ENCODE assay signal across 25 cellular contexts in the genomic region with DNA sequence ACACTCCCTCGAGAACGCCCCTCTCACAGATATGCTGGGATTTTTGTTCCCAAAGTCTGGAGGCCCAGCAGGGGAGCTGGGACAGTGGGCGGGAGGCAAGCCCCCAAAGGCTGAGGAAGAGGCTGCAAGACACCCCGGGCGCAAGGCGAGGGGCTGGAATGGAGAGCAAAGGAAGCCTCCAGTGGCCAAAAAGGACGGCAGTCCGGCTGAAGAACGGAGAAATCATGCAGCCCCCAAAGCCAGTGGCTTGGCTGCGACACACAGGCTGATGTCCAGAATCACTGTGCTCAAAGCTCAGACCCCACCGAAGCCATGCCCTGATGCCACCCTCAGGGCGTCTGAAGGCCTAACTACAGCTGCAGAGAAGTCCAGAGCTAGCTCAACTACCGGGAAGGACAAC.
"Had no signal": no experiment of that assay in that cellular context is flagged by ENCODE, and none has a peak within 500 bp of the region (broad histone marks: within the 10 kb centered on the region; RNA-seq: fewer than 3 reads in every experiment).

No MANE protein-coding gene starts in this region.

- H3K4me3 ChIP-seq: hepatocyte, left lung, lower lobe of right lung, pancreas, right atrium auricular region, right lobe of liver, smooth muscle cell, tibial nerve, uterus had no signal

- H3K4me1 Mint-ChIP-seq: mesothelial cell of epicardium; natural killer cell; stimulated activated memory B cell treated with anti-CD40 and anti-IgM and Interleukin-4, amounts not matched to agents 10 μg/mL and 1 μg/mL and 100 μg/mL, for 72 hours; stimulated activated naive CD8-positive, alpha-beta T cell treated with anti-CD3 and anti-CD28 coated beads, Interleukin-15, amount 100 ng/mL, for 72 hours had no signal

- H3K4me3 Mint-ChIP-seq: mesothelial cell of epicardium; naive B cell; natural killer cell; stimulated activated memory B cell treated with anti-CD40 and anti-IgM and Interleukin-4, amounts not matched to agents 10 μg/mL and 1 μg/mL and 100 μg/mL, for 72 hours; stimulated activated naive CD8-positive, alpha-beta T cell treated with anti-CD3 and anti-CD28 coated beads, Interleukin-15, amount 100 ng/mL, for 72 hours; type B pancreatic cell had no signal

- H3K36me3 Mint-ChIP-seq: naive B cell, natural killer cell had no signal

- H3K27me3 ChIP-seq: hepatocyte, left lung, pancreas, right atrium auricular region, right lobe of liver, tibial nerve, uterus had no signal

- H3K36me3 ChIP-seq: right lobe of liver, uterus had no signal

- H3K27ac ChIP-seq: hepatocyte, left lung, lower lobe of right lung, pancreas, right atrium auricular region, right lobe of liver, tibial nerve, uterus had no signal

- FAIRE-seq: pancreas had no signal

- H3K4me2 ChIP-seq: hepatocyte, smooth muscle cell had no signal

- H3K27ac Mint-ChIP-seq: mesothelial cell of epicardium; stimulated activated memory B cell treated with anti-CD40 and anti-IgM and Interleukin-4, amounts not matched to agents 10 μg/mL and 1 μg/mL and 100 μg/mL, for 72 hours; type B pancreatic cell had no signal

- H3K9me3 ChIP-seq: left lung, lower lobe of right lung, pancreas, right atrium auricular region, right lobe of liver, uterus had no signal

- H3K4me1 ChIP-seq: left lung, lower lobe of right lung, pancreas, right atrium auricular region, right lobe of liver, tibial nerve, uterus had no signal

- H3K9me3 Mint-ChIP-seq: naive B cell; natural killer cell; stimulated activated memory B cell treated with anti-CD40 and anti-IgM and Interleukin-4, amounts not matched to agents 10 μg/mL and 1 μg/mL and 100 μg/mL, for 72 hours; stimulated activated naive CD8-positive, alpha-beta T cell treated with anti-CD3 and anti-CD28 coated beads, Interleukin-15, amount 100 ng/mL, for 72 hours; type B pancreatic cell had no signal

- H3K27me3 Mint-ChIP-seq: naive B cell; stimulated activated memory B cell treated with anti-CD40 and anti-IgM and Interleukin-4, amounts not matched to agents 10 μg/mL and 1 μg/mL and 100 μg/mL, for 72 hours; stimulated activated naive CD8-positive, alpha-beta T cell treated with anti-CD3 and anti-CD28 coated beads, Interleukin-15, amount 100 ng/mL, for 72 hours; type B pancreatic cell had no signal

- DNase-seq: left colon; left lung; lower lobe of right lung; mammary epithelial cell; mesendoderm; naive B cell; natural killer cell; nucleus accumbens; right lobe of liver; stimulated activated CD4-positive, alpha-beta T cell treated with anti-CD3 and anti-CD28 coated beads, Interleukin-1b, Interleukin-23, amount 100 ng/mL, for 48 hours; stimulated activated CD4-positive, alpha-beta T cell treated with anti-CD3 and anti-CD28 coated beads, Interleukin-2, amount 100 ng/mL, for 48 hours; stimulated activated CD4-positive, alpha-beta T cell treated with anti-CD3 and anti-CD28 coated beads, Interleukin-4, amount 100 ng/mL, for 4 hours; stimulated activated CD8-positive, alpha-beta memory T cell treated with anti-CD3 and anti-CD28 coated beads, Interleukin-4, amount 100 ng/mL, for 48 hours; stimulated activated naive CD4-positive, alpha-beta T cell treated with Interleukin-2 at 50 U/mL for 16 hours; stimulated activated naive CD8-positive, alpha-beta T cell treated with anti-CD3 and anti-CD28 coated beads, Interleukin-15, amount 100 ng/mL, for 72 hours; substantia nigra had no signal

- H2AFZ ChIP-seq: hepatocyte had no signal
